Comparison of ENCODE assay signal across 10 cellular contexts in genomic region chr17:77288115-77288619, GRCh38.
DNase-seq lines count a peak whose midpoint lies in the region; ATAC-seq, FAIRE-seq and TF ChIP-seq lines count a peak whose summit lies in the region.
"Had no signal": no experiment of that assay in that cellular context is flagged by ENCODE, and none has a peak within 500 bp of the region (broad histone marks: within the 10 kb centered on the region; RNA-seq: fewer than 3 reads in every experiment).

No MANE protein-coding gene starts in this region.

- H3K36me3 ChIP-seq in body of pancreas (replicated peaks in 1 of 2; ENCODE audit: insufficient read depth in 1 of 2, low read depth in 2 of 2) (no peaks in the 10 kb centered on the region), small intestine (ENCODE audit: control insufficient read depth in 2 of 2, insufficient read depth in 2 of 2, low read length in 2 of 2) (no peaks in the 10 kb centered on the region), aorta (ENCODE audit: control insufficient read depth in 1 of 2, insufficient read depth in 2 of 2, low read length in 1 of 2) (no peaks in the 10 kb centered on the region)

- H3K27me3 Mint-ChIP-seq in HFFc6 (ENCODE audit: insufficient read depth) (peaks cover 3% of the 10 kb centered on the region), T-cell (peaks cover 0 to 2% of the 10 kb centered on the region in 2 donors)

- POLR2A ChIA-PET in T-cell (lab: Charles Lee) = no interaction called here

- peaks cover 65% of the 10 kb centered on the region for H3K4me1 Mint-ChIP-seq in HFFc6 (ENCODE audit: low read depth)
- H3K4me1 Mint-ChIP-seq in T-cell = peaks cover 0 to 4% (median 2%) of the 10 kb centered on the region in 3 donors

- intact Hi-C loops in body of pancreas (cut with DNase I) = no loop called here
- intact Hi-C loops in aorta (cut with DNase I) = no loop called here

- TF ChIP-seq CTCF in HFFc6 (IDR thresholded peaks at IDR 0.05) (no peak), body of pancreas (IDR thresholded peaks at IDR 0.05) (no peak)

- no peak for FAIRE-seq in small intestine (lab: Jason Lieb, UNC)

- no peaks in the 10 kb centered on the region; the same call in 1 of the 2 replicates for H3K36me3 Mint-ChIP-seq in HFFc6 (ENCODE audit: low read depth)
- no peaks in the 10 kb centered on the region for H3K36me3 Mint-ChIP-seq in T-cell

- CTCF ChIA-PET in T-cell (lab: Charles Lee) = no interaction called here

- ATAC-seq in body of pancreas (no peak), HG03196 (IDR thresholded peaks at IDR 0.05; ENCODE audit: unreplicated experiment) (no peak), T-cell (replicated peaks in 1 of 4) (no peak), aorta (ENCODE audit: low FRiP score) (no peak)

- H3K4me3 Mint-ChIP-seq in HFFc6 (peak overlapping the region; percentile 74), T-cell (no peak overlapping the region)

- H3K4me1 ChIP-seq in body of pancreas (peaks cover 61% of the 10 kb centered on the region), small intestine (ENCODE audit: control insufficient read depth in 2 of 2, insufficient read depth in 1 of 2, low read depth in 1 of 2, low read length in 1 of 2) (peaks cover 0 to 5% of the 10 kb centered on the region in 2 donors), aorta (ENCODE audit: control insufficient read depth in 1 of 2, insufficient read depth in 2 of 2, low read length in 2 of 2) (no peaks in the 10 kb centered on the region)

- H3K27ac ChIP-seq in body of pancreas (peak overlapping the region; percentile 90 to 95 (median 92)), small intestine (ENCODE audit: low read depth in 1 of 2, low read length in 1 of 2) (peak overlapping the region; percentile 98 to 99), aorta (ENCODE audit: low read depth in 1 of 2, low read length in 2 of 2) (no peak overlapping the region)

- no peak for TF ChIP-seq POLR2A in body of pancreas (IDR thresholded peaks at IDR 0.05)

- H3K4me3 ChIP-seq in body of pancreas (no peak overlapping the region), small intestine (ENCODE audit: low read depth in 1 of 2, low read length in 2 of 2) (peak overlapping the region in 1 of 2 donors; percentile 17), aorta (ENCODE audit: low read length in 2 of 2) (no peak overlapping the region)

- H3K27ac Mint-ChIP-seq in HFFc6 = peak overlapping the region; percentile 97
- H3K27ac Mint-ChIP-seq in T-cell = no peak overlapping the region

- H3K9me3 Mint-ChIP-seq in HFFc6 = no peaks in the 10 kb centered on the region
- H3K9me3 Mint-ChIP-seq in T-cell = no peaks in the 10 kb centered on the region

- no peak for DNase-seq in HFFc6
- peak in 2 of 4 donors; percentile 28 to 32 for DNase-seq in body of pancreas
- DNase-seq in left kidney (ENCODE audit: low read depth, low spot score) = peak; percentile 66
- DNase-seq in small intestine = peak; percentile 42
- no peak for DNase-seq in Kasumi-1 (lab: John Stamatoyannopoulos, UW)
- no peak for DNase-seq in T-cell
- no peak for DNase-seq in aorta
- DNase-seq: activated T-cell treated with anti-CD3 and anti-CD28 coated beads, Interleukin-2, amount 50 U/mL, for 1 hour; cerebellar nuclear complex had no signal

- 75 to 89% methylated on average over 4 to 17 of the region's 17 CpGs for WGBS in body of pancreas, 2 donors
- WGBS in small intestine, 3 donors = 34 to 72% (median 40%) methylated on average over 15 to 17 of the region's 17 CpGs
- WGBS in aorta, 2 donors = 95 to 97% methylated on average over 17 of the region's 17 CpGs

- H3K27me3 ChIP-seq in body of pancreas = no peaks in the 10 kb centered on the region
- H3K27me3 ChIP-seq in small intestine (ENCODE audit: control insufficient read depth in 2 of 2, insufficient read depth in 2 of 2, low read length in 2 of 2) = no peaks in the 10 kb centered on the region
- no peaks in the 10 kb centered on the region for H3K27me3 ChIP-seq in aorta (ENCODE audit: control insufficient read depth in 1 of 2, insufficient read depth in 2 of 2, low read length in 1 of 2)

- H3K9me3 ChIP-seq in body of pancreas (no peaks in the 10 kb centered on the region), small intestine (ENCODE audit: control insufficient read depth, low read depth) (no peaks in the 10 kb centered on the region), aorta (ENCODE audit: control insufficient read depth, low read length) (no peaks in the 10 kb centered on the region)

Comparison
In these comparisons a context has a peak if more than half of its experiments do, and no peak if none do; other contexts are left out.
1. DNase-seq: peak in left kidney (single experiment) and small intestine (single experiment); none in HFFc6 (single experiment), Kasumi-1 (0 of 2), T-cell (0 of 34) and aorta (0 of 2).
2. H3K27ac ChIP-seq: peak in body of pancreas (4 of 4) and small intestine (2 of 2); none in aorta (0 of 2).